ENCODE assay signal across 8 cellular contexts in genomic region chr3:45223889-45224730, GRCh38. TPM values are rescaled to one million over a fixed set of nuclear protein-coding genes. Genes with fewer than 3 reads are reported as not detected.
DNase-seq lines count a peak whose midpoint lies in the region; ATAC-seq and TF ChIP-seq lines count a peak whose summit lies in the region.

No MANE protein-coding gene starts in this region.

- peaks cover 10% of the 10 kb centered on the region for H3K4me1 Mint-ChIP-seq in activated CD8-positive, alpha-beta memory T cell treated with anti-CD3 and anti-CD28 coated beads, Interleukin-2, amount 10 ng/mL, durations not matched to agents 7 days and 5 days
- H3K4me1 Mint-ChIP-seq in glutamatergic neuron (ENCODE audit: low read depth, unreplicated experiment), result peaks cover 8% of the 10 kb centered on the region
- peaks cover 17% of the 10 kb centered on the region for H3K4me1 Mint-ChIP-seq in stimulated activated effector memory CD8-positive, alpha-beta T cell treated with anti-CD3 and anti-CD28 coated beads, Interleukin-12 subunit alpha, Interleukin-12 subunit beta, amount 100 ng/mL, for 72 hours

- H3K9me3 Mint-ChIP-seq in activated CD8-positive, alpha-beta memory T cell treated with anti-CD3 and anti-CD28 coated beads, Interleukin-2, amount 10 ng/mL, durations not matched to agents 7 days and 5 days (ENCODE audit: low read depth), result no peaks in the 10 kb centered on the region
- H3K9me3 Mint-ChIP-seq in glutamatergic neuron (ENCODE audit: unreplicated experiment), result peaks cover 8% of the 10 kb centered on the region
- no peaks in the 10 kb centered on the region for H3K9me3 Mint-ChIP-seq in stimulated activated effector memory CD8-positive, alpha-beta T cell treated with anti-CD3 and anti-CD28 coated beads, Interleukin-12 subunit alpha, Interleukin-12 subunit beta, amount 100 ng/mL, for 72 hours

- H3K4me3 ChIP-seq in lower leg skin (ENCODE audit: low read depth, poor library complexity, severe bottlenecking), result no peak overlapping the region

- H3K4me3 Mint-ChIP-seq in activated CD8-positive, alpha-beta memory T cell treated with anti-CD3 and anti-CD28 coated beads, Interleukin-2, amount 10 ng/mL, durations not matched to agents 7 days and 5 days, result peak overlapping the region; percentile 3
- peak overlapping the region; percentile 96 for H3K4me3 Mint-ChIP-seq in glutamatergic neuron (ENCODE audit: unreplicated experiment)
- H3K4me3 Mint-ChIP-seq in stimulated activated effector memory CD8-positive, alpha-beta T cell treated with anti-CD3 and anti-CD28 coated beads, Interleukin-12 subunit alpha, Interleukin-12 subunit beta, amount 100 ng/mL, for 72 hours, result peak overlapping the region; percentile 71

- TF ChIP-seq CTCF in glutamatergic neuron (IDR thresholded peaks at IDR 0.05; ENCODE audit: partially characterized antibody, unreplicated experiment) (no peak), lower leg skin (IDR thresholded peaks at IDR 0.05) (no peak)

- no peak for DNase-seq in activated CD8-positive, alpha-beta memory T cell treated with anti-CD3 and anti-CD28 coated beads, Interleukin-2, amount 10 ng/mL, durations not matched to agents 7 days and 5 days
- no peak for DNase-seq in activated CD8-positive, alpha-beta memory T cell treated with anti-CD3 and anti-CD28 coated beads for 24 hours
- DNase-seq in activated CD4-positive, alpha-beta T cell treated with anti-CD3 and anti-CD28 coated beads, Interleukin-2, amount 50 U/mL, for 48 hours, result peak; percentile 16 to 34
- no peak for DNase-seq in glutamatergic neuron
- DNase-seq in stimulated activated effector memory CD8-positive, alpha-beta T cell treated with anti-CD3 and anti-CD28 coated beads, Interleukin-12 subunit alpha, Interleukin-12 subunit beta, amount 100 ng/mL, for 72 hours (ENCODE audit: low spot score in 2 of 2), result no peak
- DNase-seq in lower leg skin (ENCODE audit: low spot score in 2 of 2), result no peak
- DNase-seq in C1 segment of cervical spinal cord (lab: John Stamatoyannopoulos, UW), result no peak
- DNase-seq in COR-L47 (lab: John Stamatoyannopoulos, UW), result no peak

- no peak for ATAC-seq in activated CD8-positive, alpha-beta memory T cell treated with anti-CD3 and anti-CD28 coated beads, Interleukin-2, amount 10 ng/mL, durations not matched to agents 7 days and 5 days
- no peak for ATAC-seq in stimulated activated effector memory CD8-positive, alpha-beta T cell treated with anti-CD3 and anti-CD28 coated beads, Interleukin-12 subunit alpha, Interleukin-12 subunit beta, amount 100 ng/mL, for 72 hours

- 35 to 39% methylated on average over 9 of the region's 9 CpGs for WGBS in lower leg skin, 2 donors

- H3K27me3 Mint-ChIP-seq in activated CD8-positive, alpha-beta memory T cell treated with anti-CD3 and anti-CD28 coated beads, Interleukin-2, amount 10 ng/mL, durations not matched to agents 7 days and 5 days, result peaks cover 75% of the 10 kb centered on the region
- H3K27me3 Mint-ChIP-seq in glutamatergic neuron (ENCODE audit: unreplicated experiment), result peaks cover 11% of the 10 kb centered on the region

- CTCF ChIA-PET in activated CD8-positive, alpha-beta memory T cell treated with anti-CD3 and anti-CD28 coated beads, Interleukin-2, amount 10 ng/mL, durations not matched to agents 7 days and 5 days (lab: Charles Lee), result interaction anchor here (1.2 to 3.0 kb wide), 5 partner anchors 14 to 436 kb away, joined by 3 to 15 read pairs (median 9); no protein-coding TSS in a partner anchor

- no peaks in the 10 kb centered on the region for H3K36me3 Mint-ChIP-seq in activated CD8-positive, alpha-beta memory T cell treated with anti-CD3 and anti-CD28 coated beads, Interleukin-2, amount 10 ng/mL, durations not matched to agents 7 days and 5 days
- H3K36me3 Mint-ChIP-seq in glutamatergic neuron (ENCODE audit: unreplicated experiment), result no peaks in the 10 kb centered on the region
- peaks cover 8% of the 10 kb centered on the region for H3K36me3 Mint-ChIP-seq in stimulated activated effector memory CD8-positive, alpha-beta T cell treated with anti-CD3 and anti-CD28 coated beads, Interleukin-12 subunit alpha, Interleukin-12 subunit beta, amount 100 ng/mL, for 72 hours

- intact Hi-C loops in lower leg skin (cut with DNase I; ENCODE audit: low total_unique reads), result no loop called here

- TF ChIP-seq POLR2A in lower leg skin (IDR thresholded peaks at IDR 0.05), result no peak

- H3K27ac Mint-ChIP-seq in activated CD8-positive, alpha-beta memory T cell treated with anti-CD3 and anti-CD28 coated beads, Interleukin-2, amount 10 ng/mL, durations not matched to agents 7 days and 5 days, result no peak overlapping the region
- H3K27ac Mint-ChIP-seq in glutamatergic neuron (ENCODE audit: unreplicated experiment), result no peak overlapping the region
- H3K27ac Mint-ChIP-seq in stimulated activated effector memory CD8-positive, alpha-beta T cell treated with anti-CD3 and anti-CD28 coated beads, Interleukin-12 subunit alpha, Interleukin-12 subunit beta, amount 100 ng/mL, for 72 hours, result no peak overlapping the region

RNA-seq across cellular contexts. Expression of gene TMEM158, which starts 2.0 kb away (rescaled TPM):
- total RNA-seq in activated CD8-positive, alpha-beta memory T cell treated with anti-CD3 and anti-CD28 coated beads, Interleukin-2, amount 10 ng/mL, durations not matched to agents 7 days and 5 days, result under 1 TPM; 0.15 to 0.35 TPM
- total RNA-seq in glutamatergic neuron (ENCODE audit: unreplicated experiment) (7.8 TPM), lower leg skin (1 to 10 TPM in 3 of 4 donors, under 1 TPM in 1; 0.88 to 4.2 (median 2.7) TPM)

Comparison
In these comparisons a context has a peak if more than half of its experiments do, and no peak if none do; other contexts are left out.
1. DNase-seq: peak in activated CD4-positive, alpha-beta T cell treated with anti-CD3 and anti-CD28 coated beads, Interleukin-2, amount 50 U/mL, for 48 hours (2 of 2); none in activated CD8-positive, alpha-beta memory T cell treated with anti-CD3 and anti-CD28 coated beads, Interleukin-2, amount 10 ng/mL, durations not matched to agents 7 days and 5 days (single experiment), activated CD8-positive, alpha-beta memory T cell treated with anti-CD3 and anti-CD28 coated beads for 24 hours (single experiment), glutamatergic neuron (single experiment), stimulated activated effector memory CD8-positive, alpha-beta T cell treated with anti-CD3 and anti-CD28 coated beads, Interleukin-12 subunit alpha, Interleukin-12 subunit beta, amount 100 ng/mL, for 72 hours (0 of 2), lower leg skin (0 of 2), C1 segment of cervical spinal cord (0 of 14) and COR-L47 (single experiment).
2. H3K4me3 Mint-ChIP-seq: peak in every context shown above with its lines; median percentile 96 in glutamatergic neuron; 71 in stimulated activated effector memory CD8-positive, alpha-beta T cell treated with anti-CD3 and anti-CD28 coated beads, Interleukin-12 subunit alpha, Interleukin-12 subunit beta, amount 100 ng/mL, for 72 hours; 3 in activated CD8-positive, alpha-beta memory T cell treated with anti-CD3 and anti-CD28 coated beads, Interleukin-2, amount 10 ng/mL, durations not matched to agents 7 days and 5 days.